Comparison of ENCODE assay signal across 8 cellular contexts in genomic region chr7:130277763-130278643, GRCh38.
DNase-seq lines count a peak whose midpoint lies in the region; ATAC-seq and TF ChIP-seq lines count a peak whose summit lies in the region.

No MANE protein-coding gene starts in this region.

- intact Hi-C loops in tibial artery (cut with DNase I; ENCODE audit: low total_unique reads): loop anchor here (1.0 to 10.0 kb wide), 4 partner anchors 117 to 387 kb away; partner anchors contain the start of gene COPG2

- in situ Hi-C loops in astrocyte of the spinal cord (cut with HindIII; ENCODE audit: low sequenced_read_pairs): no loop called here

- DNase-seq in DMS53 treated with DMSO at 0.1 percent for 48 hours (lab: John Stamatoyannopoulos, UW; ENCODE audit: unreplicated experiment): peak; percentile 43
- DNase-seq in NCI-H1694 treated with DMSO at 0.1 percent for 48 hours (lab: John Stamatoyannopoulos, UW): peak; percentile 89
- peak; percentile 77 for DNase-seq in astrocyte of the spinal cord (ENCODE audit: low read depth, low spot score)
- DNase-seq in islet precursor cell: peak; percentile 88
- DNase-seq in tibial artery: peak; percentile 59 to 79
- no peak for DNase-seq in stimulated activated naive B cell treated with anti-CD40 and anti-IgM and Interleukin-4, amounts not matched to agents 10 μg/mL and 1 μg/mL and 100 μg/mL, for 72 hours
- DNase-seq in stimulated activated CD4-positive, alpha-beta T cell treated with anti-CD3 and anti-CD28 coated beads, Interleukin-1b, Interleukin-23, amount 100 ng/mL, for 48 hours: no peak

- peaks cover 0 to 44% (median 11%) of the 10 kb centered on the region in 4 donors for H3K4me1 ChIP-seq in tibial artery

- peaks cover 0 to 4% of the 10 kb centered on the region in 2 donors for H3K4me1 Mint-ChIP-seq in stimulated activated naive B cell treated with anti-CD40 and anti-IgM and Interleukin-4, amounts not matched to agents 10 μg/mL and 1 μg/mL and 100 μg/mL, for 72 hours

- H3K4me3 Mint-ChIP-seq in stimulated activated naive B cell treated with anti-CD40 and anti-IgM and Interleukin-4, amounts not matched to agents 10 μg/mL and 1 μg/mL and 100 μg/mL, for 72 hours: no peak overlapping the region

- no peak overlapping the region for H3K27ac ChIP-seq in tibial artery

- H3K9me3 ChIP-seq in tibial artery: no peaks in the 10 kb centered on the region

- no peaks in the 10 kb centered on the region for H3K27me3 ChIP-seq in tibial artery

- ATAC-seq in GM19035 (IDR thresholded peaks at IDR 0.05; ENCODE audit: unreplicated experiment): no peak
- no peak for ATAC-seq in stimulated activated naive B cell treated with anti-CD40 and anti-IgM and Interleukin-4, amounts not matched to agents 10 μg/mL and 1 μg/mL and 100 μg/mL, for 72 hours (replicated peaks)

- TF ChIP-seq CTCF in astrocyte of the spinal cord (IDR thresholded peaks at IDR 0.05; ENCODE audit: low read depth, low read length) (peak; percentile 67), tibial artery (IDR thresholded peaks at IDR 0.05) (peak; percentile 69)

- peaks cover 25 to 37% of the 10 kb centered on the region in 2 donors for H3K27me3 Mint-ChIP-seq in stimulated activated naive B cell treated with anti-CD40 and anti-IgM and Interleukin-4, amounts not matched to agents 10 μg/mL and 1 μg/mL and 100 μg/mL, for 72 hours

- H3K36me3 Mint-ChIP-seq in stimulated activated naive B cell treated with anti-CD40 and anti-IgM and Interleukin-4, amounts not matched to agents 10 μg/mL and 1 μg/mL and 100 μg/mL, for 72 hours: no peaks in the 10 kb centered on the region

- H3K27ac Mint-ChIP-seq in stimulated activated naive B cell treated with anti-CD40 and anti-IgM and Interleukin-4, amounts not matched to agents 10 μg/mL and 1 μg/mL and 100 μg/mL, for 72 hours: no peak overlapping the region

- H3K9me3 Mint-ChIP-seq in stimulated activated naive B cell treated with anti-CD40 and anti-IgM and Interleukin-4, amounts not matched to agents 10 μg/mL and 1 μg/mL and 100 μg/mL, for 72 hours: no peaks in the 10 kb centered on the region

- no peak overlapping the region for H3K4me3 ChIP-seq in astrocyte of the spinal cord (ENCODE audit: low read depth, low read length)
- no peak overlapping the region for H3K4me3 ChIP-seq in tibial artery

- no peaks in the 10 kb centered on the region for H3K36me3 ChIP-seq in tibial artery

Comparison
In these comparisons a context has a peak if more than half of its experiments do, and no peak if none do; other contexts are left out.
1. DNase-seq: peak in DMS53 treated with DMSO at 0.1 percent for 48 hours (single experiment), NCI-H1694 treated with DMSO at 0.1 percent for 48 hours (single experiment), astrocyte of the spinal cord (single experiment), islet precursor cell (single experiment) and tibial artery (2 of 2); none in stimulated activated naive B cell treated with anti-CD40 and anti-IgM and Interleukin-4, amounts not matched to agents 10 μg/mL and 1 μg/mL and 100 μg/mL, for 72 hours (single experiment) and stimulated activated CD4-positive, alpha-beta T cell treated with anti-CD3 and anti-CD28 coated beads, Interleukin-1b, Interleukin-23, amount 100 ng/mL, for 48 hours (single experiment).